In the genomic region with DNA sequence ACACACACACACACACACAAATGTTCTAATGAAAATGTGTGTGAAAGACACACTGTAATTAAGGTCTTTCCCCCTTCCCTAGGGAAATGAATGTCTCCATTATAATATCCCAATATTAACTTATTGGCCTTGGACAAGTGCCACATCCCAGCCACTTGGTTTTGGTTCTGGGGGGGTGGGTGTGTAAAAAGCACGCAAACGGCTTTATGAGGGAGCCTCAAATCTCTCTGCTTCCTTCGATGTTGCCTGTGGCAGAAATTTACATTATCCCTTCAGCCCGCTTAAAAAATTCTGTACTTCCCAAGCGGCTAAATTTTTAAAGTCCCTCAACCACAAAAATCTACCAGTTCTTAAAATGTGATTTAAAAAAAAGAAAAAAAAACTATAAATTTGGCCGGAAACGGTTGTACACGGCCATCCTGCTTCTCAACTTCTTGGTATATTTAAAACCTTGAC, we compare ENCODE assay signal across 1 cellular context.
TF ChIP-seq lines count a peak whose summit lies in the region.

No MANE protein-coding gene starts in this region.

TF ChIP-seq in WTC11, 78 proteins besides CTCF, POLR2A, EP300 and RAD21 (continued from another document):
- TF ChIP-seq, protein P1, sequence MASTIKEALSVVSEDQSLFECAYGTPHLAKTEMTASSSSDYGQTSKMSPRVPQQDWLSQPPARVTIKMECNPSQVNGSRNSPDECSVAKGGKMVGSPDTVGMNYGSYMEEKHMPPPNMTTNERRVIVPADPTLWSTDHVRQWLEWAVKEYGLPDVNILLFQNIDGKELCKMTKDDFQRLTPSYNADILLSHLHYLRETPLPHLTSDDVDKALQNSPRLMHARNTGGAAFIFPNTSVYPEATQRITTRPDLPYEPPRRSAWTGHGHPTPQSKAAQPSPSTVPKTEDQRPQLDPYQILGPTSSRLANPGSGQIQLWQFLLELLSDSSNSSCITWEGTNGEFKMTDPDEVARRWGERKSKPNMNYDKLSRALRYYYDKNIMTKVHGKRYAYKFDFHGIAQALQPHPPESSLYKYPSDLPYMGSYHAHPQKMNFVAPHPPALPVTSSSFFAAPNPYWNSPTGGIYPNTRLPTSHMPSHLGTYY (CRISPR knock-in tag; IDR thresholded peaks at IDR 0.05) = no peak
- no peak for TF ChIP-seq MYBL2 (CRISPR knock-in tag; IDR thresholded peaks at IDR 0.05)
